1 cellular context compared by ENCODE assay signal in genomic region chr16:72947379-72948237, GRCh38.
A peak's percentile ranks its signal among the peaks of the same experiment; 100 is the strongest.
TF ChIP-seq lines count a peak whose summit lies in the region.

No MANE protein-coding gene starts in this region.

TF ChIP-seq in HepG2, 621 proteins besides CTCF, POLR2A, EP300 and RAD21 (continued from another document and continues in another):
- TF ChIP-seq E2F5 (CRISPR knock-in tag; conservative IDR thresholded peaks at IDR 0.05) (no peak), ZNF501 (CRISPR knock-in tag; IDR thresholded peaks at IDR 0.05) (peak; percentile 49), RXRB (CRISPR knock-in tag; IDR thresholded peaks at IDR 0.05; ENCODE audit: borderline replicate concordance) (peak; percentile 46; the same call in 1 of the 2 replicates), ZNF17 (CRISPR knock-in tag; IDR thresholded peaks at IDR 0.05) (no peak), ZNF547 (CRISPR knock-in tag; IDR thresholded peaks at IDR 0.05) (no peak), PRDM15 (CRISPR knock-in tag; IDR thresholded peaks at IDR 0.05) (no peak), ZNF576 (CRISPR knock-in tag; IDR thresholded peaks at IDR 0.05) (no peak), NR2C2 (CRISPR knock-in tag; IDR thresholded peaks at IDR 0.05; ENCODE audit: borderline replicate concordance) (peak; percentile 79), PAWR (CRISPR knock-in tag; IDR thresholded peaks at IDR 0.05; ENCODE audit: borderline replicate concordance) (no peak), ZNF569 (CRISPR knock-in tag; IDR thresholded peaks at IDR 0.05; ENCODE audit: borderline replicate concordance) (no peak), DMTF1 (CRISPR knock-in tag; IDR thresholded peaks at IDR 0.05) (no peak), ZNF574 (CRISPR knock-in tag; IDR thresholded peaks at IDR 0.05) (peak; percentile 52; the same call in 1 of the 2 replicates), AFF4 (CRISPR knock-in tag; IDR thresholded peaks at IDR 0.05) (no peak), ZNF720 (CRISPR knock-in tag; IDR thresholded peaks at IDR 0.05) (no peak), ZNF329 (CRISPR knock-in tag; IDR thresholded peaks at IDR 0.05; ENCODE audit: low read depth) (no peak), PHF20 (CRISPR knock-in tag; IDR thresholded peaks at IDR 0.05) (no peak), NR3C1 (CRISPR knock-in tag; IDR thresholded peaks at IDR 0.05) (no peak), ZNF670 (CRISPR knock-in tag; IDR thresholded peaks at IDR 0.05; ENCODE audit: borderline replicate concordance) (no peak), SKIL (CRISPR knock-in tag; IDR thresholded peaks at IDR 0.05; ENCODE audit: borderline replicate concordance) (no peak; the same call in 1 of the 2 replicates), PRPF4 (IDR thresholded peaks at IDR 0.05; ENCODE audit: low read depth, low read length, poor library complexity, severe bottlenecking) (no peak), NFE2 (CRISPR knock-in tag; IDR thresholded peaks at IDR 0.05) (no peak), TSC22D2 (CRISPR knock-in tag; IDR thresholded peaks at IDR 0.05; ENCODE audit: borderline replicate concordance) (no peak), ZNF704 (CRISPR knock-in tag; IDR thresholded peaks at IDR 0.05; ENCODE audit: borderline replicate concordance) (no peak), WIZ (CRISPR knock-in tag; IDR thresholded peaks at IDR 0.05) (no peak), HNRNPUL1 (IDR thresholded peaks at IDR 0.05; ENCODE audit: low read depth, low read length) (no peak), ZNF331 (CRISPR knock-in tag; IDR thresholded peaks at IDR 0.05) (peak; percentile 49; the same call in 1 of the 2 replicates), THAP9 (CRISPR knock-in tag; IDR thresholded peaks at IDR 0.05; ENCODE audit: borderline replicate concordance) (no peak), RARG (CRISPR knock-in tag; IDR thresholded peaks at IDR 0.05; ENCODE audit: low read depth) (no peak), SUZ12 (IDR thresholded peaks at IDR 0.05; ENCODE audit: low read depth, low read length) (no peak), ZSCAN12 (CRISPR knock-in tag; IDR thresholded peaks at IDR 0.05) (no peak), EZH2 (conservative IDR thresholded peaks at IDR 0.05; ENCODE audit: low read depth, low read length) (no peak), ZNF441 (CRISPR knock-in tag; IDR thresholded peaks at IDR 0.05; ENCODE audit: borderline replicate concordance) (no peak), NFIB (CRISPR knock-in tag; IDR thresholded peaks at IDR 0.05; ENCODE audit: borderline replicate concordance) (no peak), FOXP4 (CRISPR knock-in tag; IDR thresholded peaks at IDR 0.05) (peak; percentile 68), TP53 (CRISPR knock-in tag; conservative IDR thresholded peaks at IDR 0.05) (no peak), ZNF10 (CRISPR knock-in tag; IDR thresholded peaks at IDR 0.05; ENCODE audit: borderline replicate concordance, low read depth) (no peak), MIER2 (CRISPR knock-in tag; IDR thresholded peaks at IDR 0.05) (peak; percentile 61; the same call in 1 of the 2 replicates)
